Comparison of ENCODE assay signal across 8 cellular contexts in the genomic region with DNA sequence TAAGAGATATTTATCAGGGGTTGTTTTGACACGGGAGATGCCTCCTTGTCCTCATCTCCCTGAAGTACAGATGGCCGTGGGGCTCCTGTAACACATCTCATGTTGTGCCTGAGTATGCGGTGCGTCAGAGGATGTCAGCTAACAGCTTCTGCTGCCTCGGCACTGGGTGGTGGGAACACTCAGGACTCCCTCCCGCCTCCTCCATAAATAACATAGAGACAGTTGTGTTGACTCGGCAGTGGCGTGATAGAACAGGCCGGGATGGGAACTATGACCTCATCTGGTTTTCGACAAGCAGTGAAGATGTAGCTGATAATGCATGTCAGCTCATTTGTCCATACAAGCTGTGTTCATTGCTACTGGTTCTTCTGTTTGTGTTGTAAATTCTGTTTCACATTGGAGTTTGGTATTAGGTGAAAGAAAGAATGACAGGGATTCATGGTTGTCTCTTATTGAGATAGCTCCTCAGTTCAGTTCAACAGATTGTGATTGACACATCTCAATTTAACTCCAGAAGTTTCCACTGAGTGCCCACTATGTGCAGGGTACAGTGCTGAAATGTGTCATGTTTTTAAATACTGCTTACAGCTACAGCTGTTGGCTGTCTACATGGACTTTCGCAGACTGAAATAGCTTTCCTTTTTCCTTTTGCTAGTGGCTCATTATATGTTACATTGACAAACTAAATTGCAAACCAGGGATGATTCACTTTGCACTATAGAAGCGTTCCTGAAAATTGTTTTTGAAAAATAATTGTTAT.
DNase-seq lines count a peak whose midpoint lies in the region; FAIRE-seq and TF ChIP-seq lines count a peak whose summit lies in the region.
"Had no signal": no experiment of that assay in that cellular context is flagged by ENCODE, and none has a peak within 500 bp of the region (broad histone marks: within the 10 kb centered on the region; RNA-seq: fewer than 3 reads in every experiment).

No MANE protein-coding gene starts in this region.

- H3F3A ChIP-seq in SK-N-SH (replicated peaks; ENCODE audit: insufficient read depth), result no peaks in the 10 kb centered on the region

- no peak for TF ChIP-seq CTCF in SK-N-SH (IDR thresholded peaks at IDR 0.05)
- no peak for TF ChIP-seq CTCF in left ventricle myocardium inferior (IDR thresholded peaks at IDR 0.05; ENCODE audit: borderline replicate concordance)
- TF ChIP-seq CTCF in suprapubic skin (IDR thresholded peaks at IDR 0.05), result no peak

- no peak overlapping the region for H2AFZ ChIP-seq in SK-N-SH (ENCODE audit: low read depth)

- H3K36me3 ChIP-seq in SK-N-SH (replicated peaks in 1 of 2; ENCODE audit: control insufficient read depth in 1 of 2, insufficient read depth in 2 of 2, low read length in 1 of 2), result no peaks in the 10 kb centered on the region
- no peaks in the 10 kb centered on the region for H3K36me3 ChIP-seq in left ventricle myocardium inferior
- H3K36me3 ChIP-seq in suprapubic skin, result no peaks in the 10 kb centered on the region
- no peaks in the 10 kb centered on the region for H3K36me3 ChIP-seq in small intestine (ENCODE audit: control insufficient read depth in 2 of 2, insufficient read depth in 2 of 2, low read length in 2 of 2)

- H3K9me3 ChIP-seq in SK-N-SH (no peaks in the 10 kb centered on the region), left ventricle myocardium inferior (replicated peaks) (no peaks in the 10 kb centered on the region), suprapubic skin (no peaks in the 10 kb centered on the region), small intestine (ENCODE audit: control insufficient read depth, low read depth) (no peaks in the 10 kb centered on the region)

- no peak for FAIRE-seq in small intestine (lab: Jason Lieb, UNC)

- H3K4me1 ChIP-seq in SK-N-SH (ENCODE audit: control insufficient read depth in 1 of 2, insufficient read depth in 2 of 2, low read depth in 1 of 2, low read length in 1 of 2) (peaks cover 13 to 18% of the 10 kb centered on the region in 2 experiments; a peak in 3 of 4 replicates), left ventricle myocardium inferior (peaks cover 34% of the 10 kb centered on the region), suprapubic skin (peaks cover 18% of the 10 kb centered on the region), small intestine (ENCODE audit: control insufficient read depth in 2 of 2, insufficient read depth in 1 of 2, low read depth in 1 of 2, low read length in 1 of 2) (peaks cover 3 to 8% of the 10 kb centered on the region in 2 donors)

- peak overlapping the region in 1 of 2 experiments; percentile 15; a peak in 1 of 4 replicates for H3K4me3 ChIP-seq in SK-N-SH (ENCODE audit: low read depth in 2 of 2, low read length in 1 of 2)
- H3K4me3 ChIP-seq in left ventricle myocardium inferior, result no peak overlapping the region
- H3K4me3 ChIP-seq in suprapubic skin, result no peak overlapping the region
- H3K4me3 ChIP-seq in small intestine (ENCODE audit: low read depth in 1 of 2, low read length in 2 of 2), result no peak overlapping the region

- no peak for TF ChIP-seq POLR2A in suprapubic skin (IDR thresholded peaks at IDR 0.05)

- no peaks in the 10 kb centered on the region for H3K9me2 ChIP-seq in SK-N-SH

- POLR2A ChIA-PET in SK-N-SH (lab: Yijun Ruan, JAX), result interaction anchor here (1.2 kb wide), 1 partner anchor 38 kb away, joined by 3 read pairs; no protein-coding TSS in a partner anchor

- DNase-seq in NCI-H1436 (lab: John Stamatoyannopoulos, UW) (peak; percentile 65), SK-N-SH (peak; percentile 82), left ventricle myocardium inferior (peak; percentile 63), suprapubic skin (ENCODE audit: low spot score in 2 of 2) (no peak), NCI-H446 treated with DMSO at 0.1 percent for 48 hours (lab: John Stamatoyannopoulos, UW) (no peak), NK-92 (lab: John Stamatoyannopoulos, UW; ENCODE audit: unreplicated experiment) (no peak), small intestine (no peak)
- DNase-seq: activated naive CD8-positive, alpha-beta T cell treated with anti-CD3 and anti-CD28 coated beads, Interleukin-2, amount 10 ng/mL, durations not matched to agents 7 days and 5 days had no signal

- H3K9ac ChIP-seq in SK-N-SH, result no peak overlapping the region

- 0 out of 2 replicates have a peak, but pooled peaks cover 13% of the 10 kb centered on the region for H3K27me3 ChIP-seq in SK-N-SH (ENCODE audit: insufficient read depth)
- H3K27me3 ChIP-seq in left ventricle myocardium inferior (ENCODE audit: low read depth), result no peaks in the 10 kb centered on the region
- H3K27me3 ChIP-seq in suprapubic skin, result no peaks in the 10 kb centered on the region
- no peaks in the 10 kb centered on the region for H3K27me3 ChIP-seq in small intestine (ENCODE audit: control insufficient read depth in 2 of 2, insufficient read depth in 2 of 2, low read length in 2 of 2)

- peak overlapping the region; percentile 22; the same call in 1 of the 2 replicates for H3K4me2 ChIP-seq in SK-N-SH

- TF ChIP-seq RAD21 in SK-N-SH (IDR thresholded peaks at IDR 0.05; ENCODE audit: low read length), result peak; percentile 18; the same call in 1 of the 2 replicates

- no peak for TF ChIP-seq EP300 in SK-N-SH (IDR thresholded peaks at IDR 0.05; ENCODE audit: borderline replicate concordance in 1 of 2, low read depth in 1 of 2, low read length in 1 of 2)
- no peak for TF ChIP-seq EP300 in suprapubic skin (IDR thresholded peaks at IDR 0.05)

- H4K20me1 ChIP-seq in SK-N-SH (ENCODE audit: insufficient read depth), result no peaks in the 10 kb centered on the region

- peak overlapping the region in 1 of 2 experiments; percentile 36; a peak in 2 of 4 replicates for H3K27ac ChIP-seq in SK-N-SH (ENCODE audit: low read depth in 2 of 2, low read length in 1 of 2)
- peak overlapping the region; percentile 47 for H3K27ac ChIP-seq in left ventricle myocardium inferior (replicated peaks)
- H3K27ac ChIP-seq in suprapubic skin, result peak overlapping the region; percentile 11
- no peak overlapping the region for H3K27ac ChIP-seq in small intestine (ENCODE audit: low read depth in 1 of 2, low read length in 1 of 2)

- H3K79me2 ChIP-seq in SK-N-SH (ENCODE audit: insufficient read depth), result no peaks in the 10 kb centered on the region

- intact Hi-C loops in left ventricle myocardium inferior (cut with micrococcal nuclease), result no loop called here

- WGBS in SK-N-SH (ENCODE audit: low lambda C conversion rate), result 14% methylated on average over 12 of the region's 12 CpGs
- WGBS in suprapubic skin, result 31% methylated on average over 12 of the region's 12 CpGs
- 69 to 91% (median 84%) methylated on average over 12 of the region's 12 CpGs for WGBS in small intestine, 3 donors

- CTCF ChIA-PET in SK-N-SH (lab: Yijun Ruan, JAX), result interaction anchor here (0.5 to 2.5 kb wide), 6 partner anchors 10 to 127 kb away, joined by 3 to 10 read pairs (median 6); no protein-coding TSS in a partner anchor

TF ChIP-seq in SK-N-SH, 30 proteins besides CTCF, POLR2A, EP300 and RAD21:
- TF ChIP-seq CHD2 (IDR thresholded peaks at IDR 0.05; ENCODE audit: low read length, partially characterized antibody) (peak; percentile 58), RFX5 (IDR thresholded peaks at IDR 0.05; ENCODE audit: low read length) (no peak), TCF12 (IDR thresholded peaks at IDR 0.05) (peak; percentile 55; the same call in 1 of the 2 replicates), MXI1 (IDR thresholded peaks at IDR 0.05; ENCODE audit: low read depth, low read length) (0 out of 2 replicates have a peak, but pooled peaks have one; percentile 10), FOXJ3 (CRISPR knock-in tag; IDR thresholded peaks at IDR 0.05) (0 out of 2 replicates have a peak, but pooled peaks have one; percentile 50), POLR2AphosphoS5 (IDR thresholded peaks at IDR 0.05; ENCODE audit: low read depth, low read length) (no peak), GATA2 (CRISPR knock-in tag; IDR thresholded peaks at IDR 0.05) (peak; percentile 89)
- TF ChIP-seq, protein P1, sequence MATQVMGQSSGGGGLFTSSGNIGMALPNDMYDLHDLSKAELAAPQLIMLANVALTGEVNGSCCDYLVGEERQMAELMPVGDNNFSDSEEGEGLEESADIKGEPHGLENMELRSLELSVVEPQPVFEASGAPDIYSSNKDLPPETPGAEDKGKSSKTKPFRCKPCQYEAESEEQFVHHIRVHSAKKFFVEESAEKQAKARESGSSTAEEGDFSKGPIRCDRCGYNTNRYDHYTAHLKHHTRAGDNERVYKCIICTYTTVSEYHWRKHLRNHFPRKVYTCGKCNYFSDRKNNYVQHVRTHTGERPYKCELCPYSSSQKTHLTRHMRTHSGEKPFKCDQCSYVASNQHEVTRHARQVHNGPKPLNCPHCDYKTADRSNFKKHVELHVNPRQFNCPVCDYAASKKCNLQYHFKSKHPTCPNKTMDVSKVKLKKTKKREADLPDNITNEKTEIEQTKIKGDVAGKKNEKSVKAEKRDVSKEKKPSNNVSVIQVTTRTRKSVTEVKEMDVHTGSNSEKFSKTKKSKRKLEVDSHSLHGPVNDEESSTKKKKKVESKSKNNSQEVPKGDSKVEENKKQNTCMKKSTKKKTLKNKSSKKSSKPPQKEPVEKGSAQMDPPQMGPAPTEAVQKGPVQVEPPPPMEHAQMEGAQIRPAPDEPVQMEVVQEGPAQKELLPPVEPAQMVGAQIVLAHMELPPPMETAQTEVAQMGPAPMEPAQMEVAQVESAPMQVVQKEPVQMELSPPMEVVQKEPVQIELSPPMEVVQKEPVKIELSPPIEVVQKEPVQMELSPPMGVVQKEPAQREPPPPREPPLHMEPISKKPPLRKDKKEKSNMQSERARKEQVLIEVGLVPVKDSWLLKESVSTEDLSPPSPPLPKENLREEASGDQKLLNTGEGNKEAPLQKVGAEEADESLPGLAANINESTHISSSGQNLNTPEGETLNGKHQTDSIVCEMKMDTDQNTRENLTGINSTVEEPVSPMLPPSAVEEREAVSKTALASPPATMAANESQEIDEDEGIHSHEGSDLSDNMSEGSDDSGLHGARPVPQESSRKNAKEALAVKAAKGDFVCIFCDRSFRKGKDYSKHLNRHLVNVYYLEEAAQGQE (IDR thresholded peaks at IDR 0.05; ENCODE audit: low read depth, low read length), result no peak

Comparison
In these comparisons a context has a peak if more than half of its experiments do, and no peak if none do; other contexts are left out.
1. DNase-seq: peak in NCI-H1436 (single experiment), SK-N-SH (single experiment) and left ventricle myocardium inferior (single experiment); none in suprapubic skin (0 of 2), NCI-H446 treated with DMSO at 0.1 percent for 48 hours (single experiment), NK-92 (single experiment) and small intestine (single experiment).
2. H3K27ac ChIP-seq: peak in left ventricle myocardium inferior (single experiment) and suprapubic skin (single experiment); none in small intestine (0 of 2).